1 cellular context compared by ENCODE assay signal in genomic region chr10:87340307-87340860, GRCh38.
A peak's percentile ranks its signal among the peaks of the same experiment; 100 is the strongest.
TF ChIP-seq lines count a peak whose summit lies in the region.

No MANE protein-coding gene starts in this region.

TF ChIP-seq in HepG2, 621 proteins besides CTCF, POLR2A, EP300 and RAD21:
- TF ChIP-seq ZFP90 (CRISPR knock-in tag; IDR thresholded peaks at IDR 0.05; ENCODE audit: borderline replicate concordance) = peak; percentile 91; the same call in 1 of the 2 replicates
